In genomic region chr7:135171581-135172291, GRCh38 we compare ENCODE assay signal across 1 cellular context.
TF ChIP-seq lines count a peak whose summit lies in the region.

No MANE protein-coding gene starts in this region.

TF ChIP-seq in K562, 482 proteins besides CTCF, POLR2A, EP300 and RAD21:
- TF ChIP-seq USF1 (CRISPR knock-in tag; IDR thresholded peaks at IDR 0.05), result 0 out of 2 replicates have a peak, but pooled peaks have one; percentile 28
- peak; percentile 69; the same call in 1 of the 2 replicates for TF ChIP-seq CEBPB (tag; IDR thresholded peaks at IDR 0.05)
- TF ChIP-seq CEBPG (CRISPR knock-in tag; IDR thresholded peaks at IDR 0.05), result peak; percentile 62
- 0 out of 4 replicates have a peak, but pooled peaks of 1 of the 2 experiments have one; percentile 10 for TF ChIP-seq CEBPG (tag; conservative IDR thresholded peaks at IDR 0.05 in 1 of 2, IDR thresholded peaks at IDR 0.05 in 1 of 2)
TF ChIP-seq in K562: peak in this region for 3; not testable (repeated sequence) for 479.
